Comparison of ENCODE assay signal across 1 cellular context in the genomic region with DNA sequence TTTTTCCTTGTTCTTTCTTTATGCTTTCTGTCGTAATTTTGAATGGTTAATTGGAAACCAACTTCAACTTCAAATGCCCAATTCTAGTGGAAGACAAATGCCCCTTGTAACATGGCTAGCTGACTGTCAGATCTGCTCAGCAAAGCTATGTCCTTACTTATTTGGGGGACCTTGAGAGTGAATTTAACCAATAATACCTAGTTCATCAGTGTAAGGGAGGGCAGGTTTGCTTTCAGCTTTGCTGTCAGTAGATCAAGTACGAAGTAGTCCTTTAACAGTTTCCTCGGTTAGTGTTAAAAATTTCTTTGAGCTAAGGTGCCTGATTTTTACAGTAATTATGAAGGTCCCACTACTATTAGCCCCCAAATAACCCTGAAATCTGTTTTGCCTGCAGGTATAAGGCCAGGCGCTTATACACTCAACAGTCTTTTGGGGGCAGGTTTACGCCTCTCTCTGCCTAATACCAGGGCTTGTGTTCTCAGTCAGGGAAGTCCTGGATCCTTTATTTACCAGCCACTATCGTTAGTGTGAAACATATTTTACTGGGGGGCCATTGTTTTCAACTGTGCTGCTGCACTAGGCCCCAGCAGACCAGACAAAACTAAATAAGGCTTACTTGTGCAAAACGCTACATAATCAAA.
TF ChIP-seq lines count a peak whose summit lies in the region.

No MANE protein-coding gene starts in this region.

TF ChIP-seq in WTC11, 78 proteins besides CTCF, POLR2A, EP300 and RAD21 (continued from another document):
- TF ChIP-seq, protein P1, sequence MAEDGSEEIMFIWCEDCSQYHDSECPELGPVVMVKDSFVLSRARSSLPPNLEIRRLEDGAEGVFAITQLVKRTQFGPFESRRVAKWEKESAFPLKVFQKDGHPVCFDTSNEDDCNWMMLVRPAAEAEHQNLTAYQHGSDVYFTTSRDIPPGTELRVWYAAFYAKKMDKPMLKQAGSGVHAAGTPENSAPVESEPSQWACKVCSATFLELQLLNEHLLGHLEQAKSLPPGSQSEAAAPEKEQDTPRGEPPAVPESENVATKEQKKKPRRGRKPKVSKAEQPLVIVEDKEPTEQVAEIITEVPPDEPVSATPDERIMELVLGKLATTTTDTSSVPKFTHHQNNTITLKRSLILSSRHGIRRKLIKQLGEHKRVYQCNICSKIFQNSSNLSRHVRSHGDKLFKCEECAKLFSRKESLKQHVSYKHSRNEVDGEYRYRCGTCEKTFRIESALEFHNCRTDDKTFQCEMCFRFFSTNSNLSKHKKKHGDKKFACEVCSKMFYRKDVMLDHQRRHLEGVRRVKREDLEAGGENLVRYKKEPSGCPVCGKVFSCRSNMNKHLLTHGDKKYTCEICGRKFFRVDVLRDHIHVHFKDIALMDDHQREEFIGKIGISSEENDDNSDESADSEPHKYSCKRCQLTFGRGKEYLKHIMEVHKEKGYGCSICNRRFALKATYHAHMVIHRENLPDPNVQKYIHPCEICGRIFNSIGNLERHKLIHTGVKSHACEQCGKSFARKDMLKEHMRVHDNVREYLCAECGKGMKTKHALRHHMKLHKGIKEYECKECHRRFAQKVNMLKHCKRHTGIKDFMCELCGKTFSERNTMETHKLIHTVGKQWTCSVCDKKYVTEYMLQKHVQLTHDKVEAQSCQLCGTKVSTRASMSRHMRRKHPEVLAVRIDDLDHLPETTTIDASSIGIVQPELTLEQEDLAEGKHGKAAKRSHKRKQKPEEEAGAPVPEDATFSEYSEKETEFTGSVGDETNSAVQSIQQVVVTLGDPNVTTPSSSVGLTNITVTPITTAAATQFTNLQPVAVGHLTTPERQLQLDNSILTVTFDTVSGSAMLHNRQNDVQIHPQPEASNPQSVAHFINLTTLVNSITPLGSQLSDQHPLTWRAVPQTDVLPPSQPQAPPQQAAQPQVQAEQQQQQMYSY (CRISPR knock-in tag; IDR thresholded peaks at IDR 0.05): no peak
- TF ChIP-seq JAZF1 (CRISPR knock-in tag; IDR thresholded peaks at IDR 0.05) (no peak), TP53 (CRISPR knock-in tag; IDR thresholded peaks at IDR 0.05) (no peak), FOXP1 (CRISPR knock-in tag; IDR thresholded peaks at IDR 0.05; ENCODE audit: borderline replicate concordance) (no peak), ATF1 (CRISPR knock-in tag; IDR thresholded peaks at IDR 0.05) (no peak), ZBTB43 (CRISPR knock-in tag; IDR thresholded peaks at IDR 0.05) (no peak), TEAD1 (CRISPR knock-in tag; IDR thresholded peaks at IDR 0.05) (no peak), FOXK1 (CRISPR knock-in tag; IDR thresholded peaks at IDR 0.05) (no peak), NFATC4 (CRISPR knock-in tag; IDR thresholded peaks at IDR 0.05) (no peak)
